Comparison of ENCODE assay signal across 8 cellular contexts in the genomic region with DNA sequence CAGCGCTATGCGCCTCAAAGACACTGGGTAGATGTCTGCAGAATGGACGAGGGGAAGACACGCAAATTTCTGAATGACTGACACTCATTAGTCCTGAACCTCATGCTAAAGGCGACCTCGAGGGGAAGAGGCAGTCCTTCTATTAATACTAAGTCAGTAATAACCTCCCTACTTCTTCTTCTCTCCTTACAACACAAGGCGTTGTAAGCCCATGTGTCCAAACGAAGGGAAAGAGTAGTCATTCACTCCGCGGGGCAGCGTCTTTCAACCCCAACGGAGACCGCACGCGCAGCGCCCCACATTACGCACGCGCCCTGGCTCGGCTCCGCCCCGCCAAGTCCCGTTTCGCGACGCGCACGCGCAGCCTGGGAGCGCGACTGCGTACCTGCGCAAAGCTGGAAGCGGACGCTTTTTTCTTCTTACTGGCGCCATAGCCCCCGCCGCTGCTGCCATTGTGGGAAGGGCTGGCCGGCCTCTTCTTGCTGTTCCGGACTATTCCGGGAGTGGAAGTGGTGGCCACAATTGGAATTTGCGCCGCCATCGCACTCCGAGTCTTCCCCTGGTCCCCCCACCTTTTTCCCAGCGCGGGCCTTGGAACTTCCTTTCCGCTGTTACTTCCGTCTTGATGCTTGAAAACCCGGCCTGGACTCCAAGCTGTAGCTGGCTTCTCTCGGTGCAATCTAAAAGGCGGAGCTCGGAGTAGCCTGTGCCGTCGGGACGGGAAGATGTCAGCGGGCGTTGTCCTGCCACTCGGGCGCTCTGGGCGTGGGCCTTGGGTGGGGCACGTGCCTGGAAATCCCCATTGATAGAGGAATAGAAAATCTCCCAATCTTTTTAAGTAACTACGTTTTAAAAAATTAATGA. TPM values are rescaled to one million over a fixed set of nuclear protein-coding genes. Genes with fewer than 3 reads are reported as not detected.
DNase-seq lines count a peak whose midpoint lies in the region; ATAC-seq and TF ChIP-seq lines count a peak whose summit lies in the region.

A gene with protein sequence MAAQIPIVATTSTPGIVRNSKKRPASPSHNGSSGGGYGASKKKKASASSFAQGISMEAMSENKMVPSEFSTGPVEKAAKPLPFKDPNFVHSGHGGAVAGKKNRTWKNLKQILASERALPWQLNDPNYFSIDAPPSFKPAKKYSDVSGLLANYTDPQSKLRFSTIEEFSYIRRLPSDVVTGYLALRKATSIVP (minus strand): TSS at position 627 of the 864 bp plus-strand sequence. CDS start 86 bp downstream, at position 541.

- intact Hi-C loops in naive thymus-derived CD4-positive, alpha-beta T cell (cut with micrococcal nuclease) = loop anchor here (1.0 to 10.0 kb wide), 21 partner anchors 84 to 1332 kb away; a partner anchor contains a TSS

- H3K27ac Mint-ChIP-seq in naive thymus-derived CD4-positive, alpha-beta T cell = peak within 1 kb of the TSS; percentile 96 to 100 (median 100)
- H3K27ac Mint-ChIP-seq in stimulated activated memory B cell treated with anti-CD40 and anti-IgM and Interleukin-4, amounts not matched to agents 10 μg/mL and 1 μg/mL and 100 μg/mL, for 72 hours = peak within 1 kb of the TSS; percentile 93

- ATAC-seq in naive thymus-derived CD4-positive, alpha-beta T cell = peak; percentile 93
- peak; percentile 96 for ATAC-seq in stimulated activated memory B cell treated with anti-CD40 and anti-IgM and Interleukin-4, amounts not matched to agents 10 μg/mL and 1 μg/mL and 100 μg/mL, for 72 hours

- no peaks in the 10 kb centered on the region for H3K27me3 ChIP-seq in naive thymus-derived CD4-positive, alpha-beta T cell (ENCODE audit: control insufficient read depth in 2 of 2, insufficient read depth in 2 of 2, low read length in 2 of 2)

- no peaks in the 10 kb centered on the region for H3K36me3 ChIP-seq in naive thymus-derived CD4-positive, alpha-beta T cell (ENCODE audit: control insufficient read depth in 2 of 3, insufficient read depth in 3 of 3, low read length in 3 of 3)

- no peaks in the 10 kb centered on the region for H3K9me3 ChIP-seq in naive thymus-derived CD4-positive, alpha-beta T cell (ENCODE audit: control insufficient read depth in 2 of 3, low read length in 3 of 3)

- H3K9me3 Mint-ChIP-seq in naive thymus-derived CD4-positive, alpha-beta T cell = peaks cover 0 to 4% (median 0%) of the 10 kb centered on the region in 11 donors
- no peaks in the 10 kb centered on the region for H3K9me3 Mint-ChIP-seq in stimulated activated memory B cell treated with anti-CD40 and anti-IgM and Interleukin-4, amounts not matched to agents 10 μg/mL and 1 μg/mL and 100 μg/mL, for 72 hours

- CTCF ChIA-PET in naive thymus-derived CD4-positive, alpha-beta T cell (lab: Charles Lee) = no interaction called here

- TF ChIP-seq CTCF in LNCaP clone FGC (IDR thresholded peaks at IDR 0.05; ENCODE audit: control insufficient read depth, extremely low read depth, insufficient read depth) = no peak

- DNase-seq in EL = peak; percentile 92
- peak; percentile 90 for DNase-seq in H4 (ENCODE audit: low spot score)
- peak; percentile 87 for DNase-seq in LNCaP clone FGC (ENCODE audit: low read depth)
- peak; percentile 97 for DNase-seq in RPMI8226
- peak; percentile 86 to 91 for DNase-seq in activated T-helper 1 cell treated with anti-CD3 and anti-CD28 coated beads, Interleukin-2, amount 50 U/mL, for 16 hours (ENCODE audit: low read depth in 1 of 2, low spot score in 1 of 2)
- peak; percentile 94 for DNase-seq in fibroblast of gingiva (ENCODE audit: low read depth)
- DNase-seq in naive thymus-derived CD4-positive, alpha-beta T cell = peak; percentile 87 to 94 (median 92)

- peaks cover 9 to 12% of the 10 kb centered on the region in 2 donors for H3K4me1 ChIP-seq in naive thymus-derived CD4-positive, alpha-beta T cell (ENCODE audit: control insufficient read depth in 2 of 2, insufficient read depth in 2 of 2, low read length in 2 of 2)

- H3K27ac ChIP-seq in naive thymus-derived CD4-positive, alpha-beta T cell (ENCODE audit: low read depth, low read length) = peak within 1 kb of the TSS; percentile 94

- peak within 1 kb of the TSS; percentile 84 to 100 (median 96) for H3K4me3 Mint-ChIP-seq in naive thymus-derived CD4-positive, alpha-beta T cell
- peak within 1 kb of the TSS; percentile 90 for H3K4me3 Mint-ChIP-seq in stimulated activated memory B cell treated with anti-CD40 and anti-IgM and Interleukin-4, amounts not matched to agents 10 μg/mL and 1 μg/mL and 100 μg/mL, for 72 hours

- peak within 1 kb of the TSS; percentile 72 for H3K4me3 ChIP-seq in LNCaP clone FGC (ENCODE audit: low read depth, low read length)
- peak within 1 kb of the TSS; percentile 96 for H3K4me3 ChIP-seq in naive thymus-derived CD4-positive, alpha-beta T cell (ENCODE audit: low read length)

- peaks cover 22 to 62% (median 51%) of the 10 kb centered on the region in 7 donors for H3K4me1 Mint-ChIP-seq in naive thymus-derived CD4-positive, alpha-beta T cell
- peaks cover 41% of the 10 kb centered on the region for H3K4me1 Mint-ChIP-seq in stimulated activated memory B cell treated with anti-CD40 and anti-IgM and Interleukin-4, amounts not matched to agents 10 μg/mL and 1 μg/mL and 100 μg/mL, for 72 hours

- no peaks in the 10 kb centered on the region for H3K27me3 Mint-ChIP-seq in naive thymus-derived CD4-positive, alpha-beta T cell
- no peaks in the 10 kb centered on the region for H3K27me3 Mint-ChIP-seq in stimulated activated memory B cell treated with anti-CD40 and anti-IgM and Interleukin-4, amounts not matched to agents 10 μg/mL and 1 μg/mL and 100 μg/mL, for 72 hours

- H3K36me3 Mint-ChIP-seq in naive thymus-derived CD4-positive, alpha-beta T cell = no peaks in the 10 kb centered on the region
- peaks cover 5% of the 10 kb centered on the region for H3K36me3 Mint-ChIP-seq in stimulated activated memory B cell treated with anti-CD40 and anti-IgM and Interleukin-4, amounts not matched to agents 10 μg/mL and 1 μg/mL and 100 μg/mL, for 72 hours

- POLR2A ChIA-PET in naive thymus-derived CD4-positive, alpha-beta T cell (lab: Charles Lee) = interaction anchor here (0.8 to 2.1 kb wide), 17 partner anchors 12 to 632 kb away, joined by 3 to 17 read pairs (median 5); a partner anchor contains a TSS

RNA-seq across cellular contexts. Expression of the gene that starts here (rescaled TPM):
- 3.2 and 4.9 TPM in 2 replicates for total RNA-seq in H4 (2014; rRNA removed; shearing (Covaris generic))
- 10 to 100 TPM; 20.6 to 26.8 (median 25.7) TPM for total RNA-seq in naive thymus-derived CD4-positive, alpha-beta T cell
- 10 to 100 TPM; 20.2 to 26.1 TPM for polyA plus RNA-seq in naive thymus-derived CD4-positive, alpha-beta T cell

Comparison
In these comparisons a context has a peak if more than half of its experiments do, and no peak if none do; other contexts are left out.
1. Peak in every context shown above with its lines: DNase-seq, ATAC-seq, H3K4me3 ChIP-seq and H3K27ac ChIP-seq.